In the genomic region with DNA sequence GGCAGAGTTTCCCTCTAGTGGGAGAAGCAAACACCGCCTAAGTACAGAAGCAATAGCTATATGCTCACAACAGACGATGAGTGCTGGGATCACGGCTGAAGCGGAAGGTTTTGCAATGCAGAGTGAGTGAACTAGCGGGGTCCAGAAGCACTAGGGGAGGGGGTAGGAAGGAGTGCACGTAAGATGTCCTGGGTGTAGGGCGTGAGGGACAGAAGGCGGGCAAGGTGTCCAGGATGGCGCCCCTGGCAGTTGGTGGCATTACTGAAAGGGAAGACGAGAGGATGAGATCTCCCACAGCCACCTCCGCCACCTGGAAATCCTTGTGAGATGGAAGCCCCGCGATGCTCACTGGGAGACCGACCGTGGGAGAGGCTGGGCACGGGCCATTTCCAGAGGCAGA, we compare ENCODE assay signal across 1 cellular context.
TF ChIP-seq lines count a peak whose summit lies in the region.

No MANE protein-coding gene starts in this region.

TF ChIP-seq in HCT116, 20 proteins besides CTCF, POLR2A, EP300 and RAD21 (continued from another document):
- TF ChIP-seq, protein P1, sequence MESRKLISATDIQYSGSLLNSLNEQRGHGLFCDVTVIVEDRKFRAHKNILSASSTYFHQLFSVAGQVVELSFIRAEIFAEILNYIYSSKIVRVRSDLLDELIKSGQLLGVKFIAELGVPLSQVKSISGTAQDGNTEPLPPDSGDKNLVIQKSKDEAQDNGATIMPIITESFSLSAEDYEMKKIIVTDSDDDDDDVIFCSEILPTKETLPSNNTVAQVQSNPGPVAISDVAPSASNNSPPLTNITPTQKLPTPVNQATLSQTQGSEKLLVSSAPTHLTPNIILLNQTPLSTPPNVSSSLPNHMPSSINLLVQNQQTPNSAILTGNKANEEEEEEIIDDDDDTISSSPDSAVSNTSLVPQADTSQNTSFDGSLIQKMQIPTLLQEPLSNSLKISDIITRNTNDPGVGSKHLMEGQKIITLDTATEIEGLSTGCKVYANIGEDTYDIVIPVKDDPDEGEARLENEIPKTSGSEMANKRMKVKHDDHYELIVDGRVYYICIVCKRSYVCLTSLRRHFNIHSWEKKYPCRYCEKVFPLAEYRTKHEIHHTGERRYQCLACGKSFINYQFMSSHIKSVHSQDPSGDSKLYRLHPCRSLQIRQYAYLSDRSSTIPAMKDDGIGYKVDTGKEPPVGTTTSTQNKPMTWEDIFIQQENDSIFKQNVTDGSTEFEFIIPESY (IDR thresholded peaks at IDR 0.05; ENCODE audit: extremely low read depth, insufficient replicate concordance, low read length) = no peak
- TF ChIP-seq ZFX (IDR thresholded peaks at IDR 0.05) = no peak
- TF ChIP-seq EGR1 (IDR thresholded peaks at IDR 0.05; ENCODE audit: low read depth) = no peak
- TF ChIP-seq TCF7L2 (IDR thresholded peaks at IDR 0.05; ENCODE audit: borderline replicate concordance, extremely low read depth, insufficient read depth, insufficient read length) = no peak
TF ChIP-seq in HCT116: peak in this region for 0.
